ENCODE assay signal across 1 cellular context in the genomic region with DNA sequence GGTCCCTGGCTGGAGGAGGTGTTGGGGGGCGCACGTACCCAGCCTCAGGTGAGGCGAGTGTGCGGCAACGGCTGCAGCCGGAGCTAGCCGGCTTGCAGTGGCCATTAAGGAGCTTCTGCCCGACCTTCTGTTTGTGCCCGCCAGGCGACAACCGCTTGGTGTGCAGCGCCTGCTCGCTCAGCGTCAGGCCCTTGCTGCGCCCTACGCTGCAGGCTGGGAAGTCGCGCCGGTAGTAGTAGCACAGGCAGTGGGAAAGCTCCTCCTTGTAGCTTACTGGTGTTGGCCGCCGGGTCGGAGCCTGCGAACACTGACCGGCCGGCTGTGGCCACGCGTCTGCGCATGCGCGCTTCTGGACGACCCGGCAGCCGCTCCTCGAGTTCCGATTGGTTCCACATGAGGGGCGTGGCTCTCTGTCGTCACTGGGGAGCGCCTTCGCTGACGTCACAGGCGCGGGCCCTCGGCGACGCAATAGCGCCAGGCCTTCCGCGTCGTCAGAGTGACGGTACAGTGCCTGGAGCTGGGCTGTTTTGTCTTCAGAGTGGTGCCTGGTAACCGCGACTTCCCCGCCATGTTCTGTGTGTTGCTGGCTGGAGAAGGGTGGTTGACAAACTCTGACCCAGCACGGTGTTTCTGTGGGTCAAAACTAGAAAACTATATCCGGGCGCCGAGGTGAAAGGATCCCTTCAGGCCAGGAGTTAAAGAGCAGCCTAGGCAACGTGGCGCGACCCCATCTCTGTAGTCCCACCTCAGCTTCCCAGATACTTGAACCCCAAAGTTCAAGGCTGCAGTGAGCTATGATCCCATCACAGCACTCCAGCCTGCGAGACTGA.
TF ChIP-seq lines count a peak whose summit lies in the region.

No MANE protein-coding gene starts in this region.

TF ChIP-seq in HepG2, 621 proteins besides CTCF, POLR2A, EP300 and RAD21 (continued from another document and continues in another):
- TF ChIP-seq, protein P1, sequence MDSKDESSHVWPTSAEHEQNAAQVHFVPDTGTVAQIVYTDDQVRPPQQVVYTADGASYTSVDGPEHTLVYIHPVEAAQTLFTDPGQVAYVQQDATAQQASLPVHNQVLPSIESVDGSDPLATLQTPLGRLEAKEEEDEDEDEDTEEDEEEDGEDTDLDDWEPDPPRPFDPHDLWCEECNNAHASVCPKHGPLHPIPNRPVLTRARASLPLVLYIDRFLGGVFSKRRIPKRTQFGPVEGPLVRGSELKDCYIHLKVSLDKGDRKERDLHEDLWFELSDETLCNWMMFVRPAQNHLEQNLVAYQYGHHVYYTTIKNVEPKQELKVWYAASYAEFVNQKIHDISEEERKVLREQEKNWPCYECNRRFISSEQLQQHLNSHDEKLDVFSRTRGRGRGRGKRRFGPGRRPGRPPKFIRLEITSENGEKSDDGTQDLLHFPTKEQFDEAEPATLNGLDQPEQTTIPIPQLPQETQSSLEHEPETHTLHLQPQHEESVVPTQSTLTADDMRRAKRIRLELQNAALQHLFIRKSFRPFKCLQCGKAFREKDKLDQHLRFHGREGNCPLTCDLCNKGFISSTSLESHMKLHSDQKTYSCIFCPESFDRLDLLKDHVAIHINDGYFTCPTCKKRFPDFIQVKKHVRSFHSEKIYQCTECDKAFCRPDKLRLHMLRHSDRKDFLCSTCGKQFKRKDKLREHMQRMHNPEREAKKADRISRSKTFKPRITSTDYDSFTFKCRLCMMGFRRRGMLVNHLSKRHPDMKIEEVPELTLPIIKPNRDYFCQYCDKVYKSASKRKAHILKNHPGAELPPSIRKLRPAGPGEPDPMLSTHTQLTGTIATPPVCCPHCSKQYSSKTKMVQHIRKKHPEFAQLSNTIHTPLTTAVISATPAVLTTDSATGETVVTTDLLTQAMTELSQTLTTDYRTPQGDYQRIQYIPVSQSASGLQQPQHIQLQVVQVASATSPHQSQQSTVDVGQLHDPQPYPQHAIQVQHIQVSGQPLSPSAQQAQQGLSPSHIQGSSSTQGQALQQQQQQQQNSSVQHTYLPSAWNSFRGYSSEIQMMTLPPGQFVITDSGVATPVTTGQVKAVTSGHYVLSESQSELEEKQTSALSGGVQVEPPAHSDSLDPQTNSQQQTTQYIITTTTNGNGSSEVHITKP (CRISPR knock-in tag; IDR thresholded peaks at IDR 0.05; ENCODE audit: low read depth): no peak
- TF ChIP-seq PHF21A (CRISPR knock-in tag; IDR thresholded peaks at IDR 0.05) (no peak), KDM5B (CRISPR knock-in tag; IDR thresholded peaks at IDR 0.05; ENCODE audit: borderline replicate concordance) (peak; percentile 72), ZFP82 (CRISPR knock-in tag; IDR thresholded peaks at IDR 0.05; ENCODE audit: borderline replicate concordance) (no peak), NFIB (CRISPR knock-in tag; IDR thresholded peaks at IDR 0.05; ENCODE audit: borderline replicate concordance) (no peak), SALL1 (CRISPR knock-in tag; IDR thresholded peaks at IDR 0.05) (peak; percentile 89), ZNF761 (CRISPR knock-in tag; conservative IDR thresholded peaks at IDR 0.05) (no peak), KMT2B (CRISPR knock-in tag; IDR thresholded peaks at IDR 0.05) (peak; percentile 96), ZFP90 (CRISPR knock-in tag; IDR thresholded peaks at IDR 0.05; ENCODE audit: borderline replicate concordance) (peak; percentile 89), ZNF850 (CRISPR knock-in tag; conservative IDR thresholded peaks at IDR 0.05) (no peak), SP1 (IDR thresholded peaks at IDR 0.05) (no peak), SP1 (CRISPR knock-in tag; IDR thresholded peaks at IDR 0.05) (peak; percentile 99), ZFP36 (IDR thresholded peaks at IDR 0.05; ENCODE audit: borderline replicate concordance, low read depth, low read length, partially characterized antibody) (no peak), ZNF891 (CRISPR knock-in tag; IDR thresholded peaks at IDR 0.05) (peak; percentile 88), ZNF737 (CRISPR knock-in tag; IDR thresholded peaks at IDR 0.05; ENCODE audit: borderline replicate concordance) (no peak), SUZ12 (IDR thresholded peaks at IDR 0.05; ENCODE audit: low read depth, low read length) (no peak), CBX1 (IDR thresholded peaks at IDR 0.05; ENCODE audit: low read depth) (peak; percentile 85), NFE2L1 (CRISPR knock-in tag; IDR thresholded peaks at IDR 0.05; ENCODE audit: borderline replicate concordance) (no peak), KLF12 (CRISPR knock-in tag; IDR thresholded peaks at IDR 0.05; ENCODE audit: borderline replicate concordance) (peak; percentile 74; the same call in 1 of the 2 replicates), WIZ (CRISPR knock-in tag; IDR thresholded peaks at IDR 0.05) (0 out of 2 replicates have a peak, but pooled peaks have one; percentile 45), ELF4 (CRISPR knock-in tag; IDR thresholded peaks at IDR 0.05; ENCODE audit: borderline replicate concordance) (no peak), ZKSCAN8 (CRISPR knock-in tag; IDR thresholded peaks at IDR 0.05; ENCODE audit: borderline replicate concordance) (0 out of 2 replicates have a peak, but pooled peaks have one; percentile 48), ZNF605 (CRISPR knock-in tag; IDR thresholded peaks at IDR 0.05) (peak; percentile 46; the same call in 1 of the 2 replicates), SATB2 (CRISPR knock-in tag; IDR thresholded peaks at IDR 0.05) (no peak), CREB1 (IDR thresholded peaks at IDR 0.05) (peak; percentile 100), CREB1 (CRISPR knock-in tag; IDR thresholded peaks at IDR 0.05) (peak; percentile 100), ZNF350 (CRISPR knock-in tag; IDR thresholded peaks at IDR 0.05; ENCODE audit: borderline replicate concordance, low read depth) (peak; percentile 76), ZNF138 (CRISPR knock-in tag; IDR thresholded peaks at IDR 0.05; ENCODE audit: low read depth) (no peak; the same call in 1 of the 2 replicates), HNRNPUL1 (IDR thresholded peaks at IDR 0.05; ENCODE audit: low read depth, low read length) (no peak)
- TF ChIP-seq, protein P2, sequence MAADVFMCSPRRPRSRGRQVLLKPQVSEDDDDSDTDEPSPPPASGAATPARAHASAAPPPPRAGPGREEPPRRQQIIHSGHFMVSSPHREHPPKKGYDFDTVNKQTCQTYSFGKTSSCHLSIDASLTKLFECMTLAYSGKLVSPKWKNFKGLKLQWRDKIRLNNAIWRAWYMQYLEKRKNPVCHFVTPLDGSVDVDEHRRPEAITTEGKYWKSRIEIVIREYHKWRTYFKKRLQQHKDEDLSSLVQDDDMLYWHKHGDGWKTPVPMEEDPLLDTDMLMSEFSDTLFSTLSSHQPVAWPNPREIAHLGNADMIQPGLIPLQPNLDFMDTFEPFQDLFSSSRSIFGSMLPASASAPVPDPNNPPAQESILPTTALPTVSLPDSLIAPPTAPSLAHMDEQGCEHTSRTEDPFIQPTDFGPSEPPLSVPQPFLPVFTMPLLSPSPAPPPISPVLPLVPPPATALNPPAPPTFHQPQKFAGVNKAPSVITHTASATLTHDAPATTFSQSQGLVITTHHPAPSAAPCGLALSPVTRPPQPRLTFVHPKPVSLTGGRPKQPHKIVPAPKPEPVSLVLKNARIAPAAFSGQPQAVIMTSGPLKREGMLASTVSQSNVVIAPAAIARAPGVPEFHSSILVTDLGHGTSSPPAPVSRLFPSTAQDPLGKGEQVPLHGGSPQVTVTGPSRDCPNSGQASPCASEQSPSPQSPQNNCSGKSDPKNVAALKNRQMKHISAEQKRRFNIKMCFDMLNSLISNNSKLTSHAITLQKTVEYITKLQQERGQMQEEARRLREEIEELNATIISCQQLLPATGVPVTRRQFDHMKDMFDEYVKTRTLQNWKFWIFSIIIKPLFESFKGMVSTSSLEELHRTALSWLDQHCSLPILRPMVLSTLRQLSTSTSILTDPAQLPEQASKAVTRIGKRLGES (CRISPR knock-in tag; IDR thresholded peaks at IDR 0.05; ENCODE audit: borderline replicate concordance): 0 out of 2 replicates have a peak, but pooled peaks have one; percentile 34
- TF ChIP-seq, protein P3, sequence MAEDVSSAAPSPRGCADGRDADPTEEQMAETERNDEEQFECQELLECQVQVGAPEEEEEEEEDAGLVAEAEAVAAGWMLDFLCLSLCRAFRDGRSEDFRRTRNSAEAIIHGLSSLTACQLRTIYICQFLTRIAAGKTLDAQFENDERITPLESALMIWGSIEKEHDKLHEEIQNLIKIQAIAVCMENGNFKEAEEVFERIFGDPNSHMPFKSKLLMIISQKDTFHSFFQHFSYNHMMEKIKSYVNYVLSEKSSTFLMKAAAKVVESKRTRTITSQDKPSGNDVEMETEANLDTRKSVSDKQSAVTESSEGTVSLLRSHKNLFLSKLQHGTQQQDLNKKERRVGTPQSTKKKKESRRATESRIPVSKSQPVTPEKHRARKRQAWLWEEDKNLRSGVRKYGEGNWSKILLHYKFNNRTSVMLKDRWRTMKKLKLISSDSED (CRISPR knock-in tag; IDR thresholded peaks at IDR 0.05): no peak
- TF ChIP-seq, protein P4, sequence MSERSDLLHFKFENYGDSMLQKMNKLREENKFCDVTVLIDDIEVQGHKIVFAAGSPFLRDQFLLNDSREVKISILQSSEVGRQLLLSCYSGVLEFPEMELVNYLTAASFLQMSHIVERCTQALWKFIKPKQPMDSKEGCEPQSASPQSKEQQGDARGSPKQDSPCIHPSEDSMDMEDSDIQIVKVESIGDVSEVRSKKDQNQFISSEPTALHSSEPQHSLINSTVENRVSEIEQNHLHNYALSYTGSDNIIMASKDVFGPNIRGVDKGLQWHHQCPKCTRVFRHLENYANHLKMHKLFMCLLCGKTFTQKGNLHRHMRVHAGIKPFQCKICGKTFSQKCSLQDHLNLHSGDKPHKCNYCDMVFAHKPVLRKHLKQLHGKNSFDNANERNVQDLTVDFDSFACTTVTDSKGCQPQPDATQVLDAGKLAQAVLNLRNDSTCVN (CRISPR knock-in tag; IDR thresholded peaks at IDR 0.05; ENCODE audit: borderline replicate concordance): peak; percentile 75; the same call in 1 of the 2 replicates
- TF ChIP-seq, protein P5, sequence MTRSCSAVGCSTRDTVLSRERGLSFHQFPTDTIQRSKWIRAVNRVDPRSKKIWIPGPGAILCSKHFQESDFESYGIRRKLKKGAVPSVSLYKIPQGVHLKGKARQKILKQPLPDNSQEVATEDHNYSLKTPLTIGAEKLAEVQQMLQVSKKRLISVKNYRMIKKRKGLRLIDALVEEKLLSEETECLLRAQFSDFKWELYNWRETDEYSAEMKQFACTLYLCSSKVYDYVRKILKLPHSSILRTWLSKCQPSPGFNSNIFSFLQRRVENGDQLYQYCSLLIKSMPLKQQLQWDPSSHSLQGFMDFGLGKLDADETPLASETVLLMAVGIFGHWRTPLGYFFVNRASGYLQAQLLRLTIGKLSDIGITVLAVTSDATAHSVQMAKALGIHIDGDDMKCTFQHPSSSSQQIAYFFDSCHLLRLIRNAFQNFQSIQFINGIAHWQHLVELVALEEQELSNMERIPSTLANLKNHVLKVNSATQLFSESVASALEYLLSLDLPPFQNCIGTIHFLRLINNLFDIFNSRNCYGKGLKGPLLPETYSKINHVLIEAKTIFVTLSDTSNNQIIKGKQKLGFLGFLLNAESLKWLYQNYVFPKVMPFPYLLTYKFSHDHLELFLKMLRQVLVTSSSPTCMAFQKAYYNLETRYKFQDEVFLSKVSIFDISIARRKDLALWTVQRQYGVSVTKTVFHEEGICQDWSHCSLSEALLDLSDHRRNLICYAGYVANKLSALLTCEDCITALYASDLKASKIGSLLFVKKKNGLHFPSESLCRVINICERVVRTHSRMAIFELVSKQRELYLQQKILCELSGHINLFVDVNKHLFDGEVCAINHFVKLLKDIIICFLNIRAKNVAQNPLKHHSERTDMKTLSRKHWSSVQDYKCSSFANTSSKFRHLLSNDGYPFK (CRISPR knock-in tag; IDR thresholded peaks at IDR 0.05; ENCODE audit: borderline replicate concordance): peak; percentile 81; the same call in 1 of the 2 replicates
- TF ChIP-seq, protein P6, sequence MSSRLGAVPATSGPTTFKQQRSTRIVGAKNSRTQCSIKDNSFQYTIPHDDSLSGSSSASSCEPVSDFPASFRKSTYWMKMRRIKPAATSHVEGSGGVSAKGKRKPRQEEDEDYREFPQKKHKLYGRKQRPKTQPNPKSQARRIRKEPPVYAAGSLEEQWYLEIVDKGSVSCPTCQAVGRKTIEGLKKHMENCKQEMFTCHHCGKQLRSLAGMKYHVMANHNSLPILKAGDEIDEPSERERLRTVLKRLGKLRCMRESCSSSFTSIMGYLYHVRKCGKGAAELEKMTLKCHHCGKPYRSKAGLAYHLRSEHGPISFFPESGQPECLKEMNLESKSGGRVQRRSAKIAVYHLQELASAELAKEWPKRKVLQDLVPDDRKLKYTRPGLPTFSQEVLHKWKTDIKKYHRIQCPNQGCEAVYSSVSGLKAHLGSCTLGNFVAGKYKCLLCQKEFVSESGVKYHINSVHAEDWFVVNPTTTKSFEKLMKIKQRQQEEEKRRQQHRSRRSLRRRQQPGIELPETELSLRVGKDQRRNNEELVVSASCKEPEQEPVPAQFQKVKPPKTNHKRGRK (CRISPR knock-in tag; IDR thresholded peaks at IDR 0.05): no peak
- TF ChIP-seq, protein P7, sequence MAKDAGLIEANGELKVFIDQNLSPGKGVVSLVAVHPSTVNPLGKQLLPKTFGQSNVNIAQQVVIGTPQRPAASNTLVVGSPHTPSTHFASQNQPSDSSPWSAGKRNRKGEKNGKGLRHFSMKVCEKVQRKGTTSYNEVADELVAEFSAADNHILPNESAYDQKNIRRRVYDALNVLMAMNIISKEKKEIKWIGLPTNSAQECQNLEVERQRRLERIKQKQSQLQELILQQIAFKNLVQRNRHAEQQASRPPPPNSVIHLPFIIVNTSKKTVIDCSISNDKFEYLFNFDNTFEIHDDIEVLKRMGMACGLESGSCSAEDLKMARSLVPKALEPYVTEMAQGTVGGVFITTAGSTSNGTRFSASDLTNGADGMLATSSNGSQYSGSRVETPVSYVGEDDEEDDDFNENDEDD (CRISPR knock-in tag; IDR thresholded peaks at IDR 0.05; ENCODE audit: borderline replicate concordance): peak; percentile 77; the same call in 1 of the 2 replicates
- TF ChIP-seq, protein P8, sequence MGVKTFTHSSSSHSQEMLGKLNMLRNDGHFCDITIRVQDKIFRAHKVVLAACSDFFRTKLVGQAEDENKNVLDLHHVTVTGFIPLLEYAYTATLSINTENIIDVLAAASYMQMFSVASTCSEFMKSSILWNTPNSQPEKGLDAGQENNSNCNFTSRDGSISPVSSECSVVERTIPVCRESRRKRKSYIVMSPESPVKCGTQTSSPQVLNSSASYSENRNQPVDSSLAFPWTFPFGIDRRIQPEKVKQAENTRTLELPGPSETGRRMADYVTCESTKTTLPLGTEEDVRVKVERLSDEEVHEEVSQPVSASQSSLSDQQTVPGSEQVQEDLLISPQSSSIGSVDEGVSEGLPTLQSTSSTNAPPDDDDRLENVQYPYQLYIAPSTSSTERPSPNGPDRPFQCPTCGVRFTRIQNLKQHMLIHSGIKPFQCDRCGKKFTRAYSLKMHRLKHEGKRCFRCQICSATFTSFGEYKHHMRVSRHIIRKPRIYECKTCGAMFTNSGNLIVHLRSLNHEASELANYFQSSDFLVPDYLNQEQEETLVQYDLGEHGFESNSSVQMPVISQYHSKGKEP (CRISPR knock-in tag; IDR thresholded peaks at IDR 0.05): 0 out of 2 replicates have a peak, but pooled peaks have one; percentile 18
- TF ChIP-seq, protein P9, sequence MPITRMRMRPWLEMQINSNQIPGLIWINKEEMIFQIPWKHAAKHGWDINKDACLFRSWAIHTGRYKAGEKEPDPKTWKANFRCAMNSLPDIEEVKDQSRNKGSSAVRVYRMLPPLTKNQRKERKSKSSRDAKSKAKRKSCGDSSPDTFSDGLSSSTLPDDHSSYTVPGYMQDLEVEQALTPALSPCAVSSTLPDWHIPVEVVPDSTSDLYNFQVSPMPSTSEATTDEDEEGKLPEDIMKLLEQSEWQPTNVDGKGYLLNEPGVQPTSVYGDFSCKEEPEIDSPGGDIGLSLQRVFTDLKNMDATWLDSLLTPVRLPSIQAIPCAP (CRISPR knock-in tag; IDR thresholded peaks at IDR 0.05; ENCODE audit: low read depth): no peak
